Comparison of ENCODE assay signal across 8 cellular contexts in genomic region chr1:9652379-9653194, GRCh38. TPM values are rescaled to one million over a fixed set of nuclear protein-coding genes. Genes with fewer than 3 reads are reported as not detected.
DNase-seq lines count a peak whose midpoint lies in the region; ATAC-seq and TF ChIP-seq lines count a peak whose summit lies in the region.

No MANE protein-coding gene starts in this region.

- H3K4me1 ChIP-seq in rectal smooth muscle tissue (ENCODE audit: control insufficient read depth, insufficient read depth, low read length): no peaks in the 10 kb centered on the region

- no peak overlapping the region for H3K9ac ChIP-seq in rectal smooth muscle tissue (ENCODE audit: low read length)

- TF ChIP-seq CTCF in fibroblast of the aortic adventitia (IDR thresholded peaks at IDR 0.05; ENCODE audit: insufficient read depth, low read length): no peak

- peak; percentile 43 for ATAC-seq in activated CD8-positive, alpha-beta memory T cell treated with anti-CD3 and anti-CD28 coated beads, Interleukin-2, amount 10 ng/mL, durations not matched to agents 7 days and 5 days
- no peak for ATAC-seq in HG03135 (IDR thresholded peaks at IDR 0.05; ENCODE audit: unreplicated experiment)
- ATAC-seq in GM19463 (IDR thresholded peaks at IDR 0.05; ENCODE audit: unreplicated experiment): no peak

- H3K27ac ChIP-seq in KOPT-K1 (ENCODE audit: low read depth, low read length, poor library complexity, severe bottlenecking) (peak overlapping the region; percentile 92), rectal smooth muscle tissue (ENCODE audit: low read depth, low read length) (no peak overlapping the region)

- H3K27ac Mint-ChIP-seq in activated CD8-positive, alpha-beta memory T cell treated with anti-CD3 and anti-CD28 coated beads, Interleukin-2, amount 10 ng/mL, durations not matched to agents 7 days and 5 days: peak overlapping the region; percentile 88

- H3K36me3 ChIP-seq in KOPT-K1 (ENCODE audit: insufficient read depth, low read length): no peaks in the 10 kb centered on the region
- no peaks in the 10 kb centered on the region for H3K36me3 ChIP-seq in rectal smooth muscle tissue (ENCODE audit: control insufficient read depth, insufficient read depth, low read length)

- DNase-seq in GM03348 (ENCODE audit: low spot score) (peak; percentile 63), fibroblast of the aortic adventitia (ENCODE audit: low read depth) (no peak), ureter (ENCODE audit: low spot score) (no peak)
- DNase-seq in activated CD8-positive, alpha-beta memory T cell treated with anti-CD3 and anti-CD28 coated beads, Interleukin-2, amount 10 ng/mL, durations not matched to agents 7 days and 5 days: peak; percentile 84

- CTCF ChIA-PET in activated CD8-positive, alpha-beta memory T cell treated with anti-CD3 and anti-CD28 coated beads, Interleukin-2, amount 10 ng/mL, durations not matched to agents 7 days and 5 days (lab: Charles Lee): interaction anchor here (0.8 to 7.7 kb wide), 13 partner anchors 13 to 95 kb away, joined by 3 to 224 read pairs (median 4); no protein-coding TSS in a partner anchor

- H3K4me3 ChIP-seq in fibroblast of the aortic adventitia (ENCODE audit: low read depth, low read length) (peak overlapping the region; percentile 44), rectal smooth muscle tissue (ENCODE audit: low read length) (peak overlapping the region; percentile 58)

- H3K36me3 Mint-ChIP-seq in activated CD8-positive, alpha-beta memory T cell treated with anti-CD3 and anti-CD28 coated beads, Interleukin-2, amount 10 ng/mL, durations not matched to agents 7 days and 5 days: peaks cover 39% of the 10 kb centered on the region

- peaks cover 54% of the 10 kb centered on the region for H3K4me1 Mint-ChIP-seq in activated CD8-positive, alpha-beta memory T cell treated with anti-CD3 and anti-CD28 coated beads, Interleukin-2, amount 10 ng/mL, durations not matched to agents 7 days and 5 days

- peaks cover 3% of the 10 kb centered on the region for H3K27me3 ChIP-seq in rectal smooth muscle tissue (ENCODE audit: control insufficient read depth, insufficient read depth, low read length)

- no peaks in the 10 kb centered on the region for H3K9me3 ChIP-seq in KOPT-K1 (ENCODE audit: insufficient read depth, low read length, poor library complexity, severe bottlenecking)

- no peaks in the 10 kb centered on the region for H3K27me3 Mint-ChIP-seq in activated CD8-positive, alpha-beta memory T cell treated with anti-CD3 and anti-CD28 coated beads, Interleukin-2, amount 10 ng/mL, durations not matched to agents 7 days and 5 days

- H3K9me3 Mint-ChIP-seq in activated CD8-positive, alpha-beta memory T cell treated with anti-CD3 and anti-CD28 coated beads, Interleukin-2, amount 10 ng/mL, durations not matched to agents 7 days and 5 days (ENCODE audit: low read depth): no peaks in the 10 kb centered on the region

- H3K4me3 Mint-ChIP-seq in activated CD8-positive, alpha-beta memory T cell treated with anti-CD3 and anti-CD28 coated beads, Interleukin-2, amount 10 ng/mL, durations not matched to agents 7 days and 5 days: peak overlapping the region; percentile 91

RNA-seq across cellular contexts. Expression of gene PIK3CD, which starts 1.1 kb away (rescaled TPM):
- 100 to 1,000 TPM; 256 to 261 TPM for total RNA-seq in activated CD8-positive, alpha-beta memory T cell treated with anti-CD3 and anti-CD28 coated beads, Interleukin-2, amount 10 ng/mL, durations not matched to agents 7 days and 5 days
- total RNA-seq in fibroblast of the aortic adventitia (ENCODE audit: low replicate concordance): 3.0 and 6.5 TPM in 2 replicates
- total RNA-seq in ureter: 7.7 TPM

Comparison
In these comparisons a context has a peak if more than half of its experiments do, and no peak if none do; other contexts are left out.
1. DNase-seq: peak in GM03348 (single experiment) and activated CD8-positive, alpha-beta memory T cell treated with anti-CD3 and anti-CD28 coated beads, Interleukin-2, amount 10 ng/mL, durations not matched to agents 7 days and 5 days (single experiment); none in fibroblast of the aortic adventitia (single experiment) and ureter (single experiment).
2. RNA of gene PIK3CD, which starts 1.1 kb away (total RNA-seq): 256 to 261 TPM in activated CD8-positive, alpha-beta memory T cell treated with anti-CD3 and anti-CD28 coated beads, Interleukin-2, amount 10 ng/mL, durations not matched to agents 7 days and 5 days; 7.7 TPM in ureter (single experiment) and 3.0 to 6.5 TPM in fibroblast of the aortic adventitia; every median in the first group is over 10 times any median in the second.